In the genomic region with DNA sequence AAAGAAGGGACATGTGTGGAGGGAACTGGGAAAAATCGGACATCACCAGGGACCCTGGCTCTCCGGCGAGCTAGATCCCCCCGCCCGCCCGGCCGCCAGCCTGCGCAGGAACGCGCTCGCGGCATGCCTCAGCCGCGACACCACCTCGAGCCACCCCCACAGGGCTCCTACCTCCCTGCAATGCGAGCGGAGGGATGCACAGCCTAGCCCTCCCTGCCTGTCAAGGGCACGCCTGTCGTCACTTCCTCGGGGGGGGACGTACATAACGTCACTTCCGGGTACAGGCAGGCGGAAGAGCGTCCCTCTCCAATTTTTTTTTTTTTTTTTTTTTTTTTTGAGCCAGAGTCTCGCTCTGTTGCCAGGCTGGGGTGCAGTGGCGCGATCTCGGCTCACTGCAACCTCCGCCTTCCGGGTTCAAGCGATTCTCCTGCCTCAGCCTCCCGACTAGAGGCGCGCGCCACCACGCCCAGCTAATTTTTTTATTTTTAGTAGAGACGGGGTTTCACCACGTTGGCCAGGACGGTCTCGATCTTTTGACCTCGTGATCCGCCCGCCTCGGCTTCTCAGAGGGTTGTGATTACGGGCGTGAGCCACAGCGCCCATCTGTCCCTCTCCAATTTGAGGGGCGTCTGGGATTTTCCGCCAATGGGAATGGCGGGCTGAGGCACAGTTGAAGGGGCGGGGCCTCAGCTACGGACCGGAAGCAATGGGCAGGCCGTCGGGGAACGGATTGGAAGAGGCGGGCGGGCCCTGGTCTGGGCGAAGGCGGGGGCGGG, we compare ENCODE assay signal across 8 cellular contexts. TPM values are rescaled to one million over a fixed set of nuclear protein-coding genes. Genes with fewer than 3 reads are reported as not detected.
DNase-seq lines count a peak whose midpoint lies in the region; ATAC-seq, FAIRE-seq and TF ChIP-seq lines count a peak whose summit lies in the region.

A gene with protein sequence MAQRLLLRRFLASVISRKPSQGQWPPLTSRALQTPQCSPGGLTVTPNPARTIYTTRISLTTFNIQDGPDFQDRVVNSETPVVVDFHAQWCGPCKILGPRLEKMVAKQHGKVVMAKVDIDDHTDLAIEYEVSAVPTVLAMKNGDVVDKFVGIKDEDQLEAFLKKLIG (minus strand): TSS at position 248 of the 776 bp plus-strand sequence. CDS start 803 bp downstream, outside the sequence.

- peak; percentile 77 for ATAC-seq in GM21447 (IDR thresholded peaks at IDR 0.05; ENCODE audit: unreplicated experiment)

- in situ Hi-C loops in Caki2 (cut with HindIII; ENCODE audit: low pct_unique_long_range_greater_than_20kb, low sequenced_read_pairs) = no loop called here

- no peak for TF ChIP-seq CTCF in OCI-LY3 (IDR thresholded peaks at IDR 0.05; ENCODE audit: low read depth, low read length)

- peaks cover 5% of the 10 kb centered on the region; the same call in 1 of the 2 replicates for H3K9me3 ChIP-seq in OCI-LY3 (ENCODE audit: insufficient read depth, low read length)

- H3K27me3 ChIP-seq in OCI-LY3 (ENCODE audit: low read depth, low read length) = no peaks in the 10 kb centered on the region

- H3K36me3 ChIP-seq in OCI-LY3 (replicated peaks; ENCODE audit: low read depth, low read length) = peaks cover 24% of the 10 kb centered on the region

- H4K20me1 ChIP-seq in OCI-LY3 (ENCODE audit: insufficient read depth, low read length) = no peaks in the 10 kb centered on the region

- peak; percentile 97 for DNase-seq in Caki2 (ENCODE audit: low read depth)
- peak; percentile 95 for DNase-seq in HuH-7 (ENCODE audit: low spot score)
- peak; percentile 98 for DNase-seq in activated CD8-positive, alpha-beta memory T cell treated with anti-CD3 and anti-CD28 coated beads, Interleukin-2, amount 50 U/mL, for 48 hours
- DNase-seq in midbrain (lab: John Stamatoyannopoulos, UW) = peak; percentile 93
- DNase-seq in stimulated activated CD8-positive, alpha-beta memory T cell treated with anti-CD3 and anti-CD28 coated beads, Interleukin-2, amount 100 ng/mL, for 1 hour (ENCODE audit: low read depth in 2 of 2) = peak; percentile 92

- H3K4me3 ChIP-seq in OCI-LY3 (ENCODE audit: low read length) = peak within 1 kb of the TSS; percentile 86

- peaks cover 14% of the 10 kb centered on the region for H3K79me2 ChIP-seq in OCI-LY3 (ENCODE audit: low read length)

- H3K4me2 ChIP-seq in OCI-LY3 (ENCODE audit: low read length) = peak within 1 kb of the TSS; percentile 91

- peak within 1 kb of the TSS; percentile 83 for H3K27ac ChIP-seq in OCI-LY3 (ENCODE audit: low read length)

- H3K4me1 ChIP-seq in OCI-LY3 (ENCODE audit: low read length) = peaks cover 11% of the 10 kb centered on the region

- FAIRE-seq in endometrium (lab: Jason Lieb, UNC) = peak; percentile 88

- peak within 1 kb of the TSS; percentile 83 for H3K9ac ChIP-seq in OCI-LY3 (ENCODE audit: low read length)

- peak within 1 kb of the TSS; percentile 66 for H2AFZ ChIP-seq in OCI-LY3 (ENCODE audit: low read depth, low read length)

RNA-seq across cellular contexts. Expression of the gene that starts here (rescaled TPM):
- 93.9 and 117 TPM in 2 replicates for total RNA-seq in Caki2 (2014; rRNA removed; shearing (Covaris generic); ENCODE audit: low replicate concordance)

Comparison
In these comparisons a context has a peak if more than half of its experiments do, and no peak if none do; other contexts are left out.
1. Peak in every context shown above with its lines: DNase-seq, ATAC-seq, H3K4me3 ChIP-seq and H3K27ac ChIP-seq.